Comparison of ENCODE assay signal across 8 cellular contexts in genomic region chr10:7417103-7417623, GRCh38. TPM values are rescaled to one million over a fixed set of nuclear protein-coding genes. Genes with fewer than 3 reads are reported as not detected.
A peak's percentile ranks its signal among the peaks of the same experiment; 100 is the strongest.
DNase-seq lines count a peak whose midpoint lies in the region; ATAC-seq, FAIRE-seq and TF ChIP-seq lines count a peak whose summit lies in the region.

No MANE protein-coding gene starts in this region.

- no peak overlapping the region for H3K4me3 Mint-ChIP-seq in HFFc6

- H2AK5ac ChIP-seq in mesendoderm (ENCODE audit: low read length) = no peak overlapping the region

- DNase-seq in CD1c-positive myeloid dendritic cell (ENCODE audit: extremely low spot score) (peak; percentile 64), HFFc6 (peak; percentile 27), K562 (ENCODE audit: extremely low read depth in 1 of 4, low spot score in 3 of 4) (peak in 1 of 4 experiments; percentile 39), mesendoderm (peak; percentile 25), T-helper 9 cell (no peak)

- H3K9me3 Mint-ChIP-seq in HFFc6 = no peaks in the 10 kb centered on the region

- no peak overlapping the region for H4K8ac ChIP-seq in mesendoderm (ENCODE audit: low read depth, low read length)

- H3K9me1 ChIP-seq in K562 (ENCODE audit: control insufficient read depth, insufficient read depth, low read length) = no peaks in the 10 kb centered on the region

- H3K4me2 ChIP-seq in K562 (ENCODE audit: insufficient read depth, low read length) = no peak overlapping the region
- no peak overlapping the region for H3K4me2 ChIP-seq in mesendoderm (ENCODE audit: low read length)

- peaks cover 7% of the 10 kb centered on the region in 2 experiments; a peak in 3 of 5 replicates for H3K27me3 ChIP-seq in K562 (ENCODE audit: control insufficient read depth in 2 of 2, insufficient read depth in 2 of 2, low read length in 2 of 2)
- peaks cover 10% of the 10 kb centered on the region for H3K27me3 ChIP-seq in mesendoderm (ENCODE audit: insufficient read depth, low read length, poor library complexity)

- no peaks in the 10 kb centered on the region for H3K79me2 ChIP-seq in K562 (ENCODE audit: control insufficient read depth, insufficient read depth, low read length)
- no peaks in the 10 kb centered on the region for H3K79me2 ChIP-seq in mesendoderm (ENCODE audit: control insufficient read depth, insufficient read depth, low read length)

- H2BK120ac ChIP-seq in mesendoderm (ENCODE audit: low read depth, low read length) = no peak overlapping the region

- no peak overlapping the region for H2BK5ac ChIP-seq in mesendoderm (ENCODE audit: low read length)

- no peak overlapping the region for H4K5ac ChIP-seq in mesendoderm (ENCODE audit: low read length)

- no peaks in the 10 kb centered on the region for H3K36me3 Mint-ChIP-seq in HFFc6 (ENCODE audit: low read depth)

- no peaks in the 10 kb centered on the region for H3K79me1 ChIP-seq in mesendoderm (ENCODE audit: low read length)

- no peaks in the 10 kb centered on the region for H4K20me1 ChIP-seq in K562 (replicated peaks; ENCODE audit: control insufficient read depth, insufficient read depth, low read length)

- TF ChIP-seq CTCF in HFFc6 (IDR thresholded peaks at IDR 0.05) = peak; percentile 77
- TF ChIP-seq CTCF in K562 (IDR thresholded peaks at IDR 0.05 in 2 of 3, conservative IDR thresholded peaks at IDR 0.05 in 1 of 3; ENCODE audit: insufficient read depth in 2 of 3, low read depth in 1 of 3, low read length in 3 of 3) = peak in 2 of 3 experiments; percentile 27 to 72; a peak in 4 of 6 replicates

- no peak overlapping the region for H3K18ac ChIP-seq in mesendoderm (ENCODE audit: low read length)

- no peak for ATAC-seq in K562
- no peak for ATAC-seq in GM21367 (IDR thresholded peaks at IDR 0.05; ENCODE audit: unreplicated experiment)
- ATAC-seq in HG03095 (IDR thresholded peaks at IDR 0.05; ENCODE audit: unreplicated experiment) = no peak
- ATAC-seq in HG02938 (IDR thresholded peaks at IDR 0.05; ENCODE audit: unreplicated experiment) = no peak

- CTCF ChIA-PET in K562 (lab: Yijun Ruan, JAX; ENCODE audit: low intra/inter-chr PET ratio) = interaction anchor here (0.9 to 1.1 kb wide), 3 partner anchors 157 to 574 kb away, joined by 3 to 4 read pairs (median 4); no protein-coding TSS in a partner anchor

- 4% methylated on average over 2 of the region's 2 CpGs for WGBS in K562 (ENCODE audit: insufficient coverage, low coverage, missing lambda C conversion rate)
- WGBS in mesendoderm (ENCODE audit: extremely low coverage, insufficient coverage, low lambda C conversion rate) = 100% methylated on average over 1 of the region's 2 CpGs

- H3K27ac Mint-ChIP-seq in HFFc6 = no peak overlapping the region

- BruUV-seq in K562 (replicated peaks; lab: Mats Ljungman, UMichigan) = no TSS peak

- in situ Hi-C loops in K562 (cut with MboI) = loop anchor here (25.0 kb wide), 1 partner anchor 730 kb away; no protein-coding TSS in a partner anchor

- H3K4me1 ChIP-seq in K562 (replicated peaks in 1 of 2; ENCODE audit: control insufficient read depth in 2 of 2, insufficient read depth in 2 of 2, low read length in 2 of 2) (no peaks in the 10 kb centered on the region), mesendoderm (ENCODE audit: control insufficient read depth, low read depth, low read length) (no peaks in the 10 kb centered on the region)

- intact Hi-C loops in K562 (cut with micrococcal nuclease) = loop anchor here (2.0 to 5.0 kb wide), 3 partner anchors 496 to 745 kb away; no protein-coding TSS in a partner anchor

- H3K56ac ChIP-seq in mesendoderm (ENCODE audit: low read length) = no peak overlapping the region

- peak; percentile 82 to 84 for TF ChIP-seq RAD21 in K562 (CRISPR knock-in tag; conservative IDR thresholded peaks at IDR 0.05 in 1 of 2, IDR thresholded peaks at IDR 0.05 in 1 of 2)

- H3K4ac ChIP-seq in mesendoderm (ENCODE audit: low read depth, low read length) = no peak overlapping the region

- H3K27ac ChIP-seq in K562 (ENCODE audit: extremely low read depth, low read depth, low read length) = no peak overlapping the region
- no peak overlapping the region for H3K27ac ChIP-seq in mesendoderm (ENCODE audit: low read depth, low read length)

- no peak overlapping the region for H2AFZ ChIP-seq in K562 (ENCODE audit: low read depth, low read length)

- POLR2A ChIA-PET in K562 (lab: Yijun Ruan, JAX) = no interaction called here

- peaks cover 20% of the 10 kb centered on the region for H3K27me3 Mint-ChIP-seq in HFFc6 (ENCODE audit: insufficient read depth)

- TF ChIP-seq POLR2A in K562 (conservative IDR thresholded peaks at IDR 0.05) = no peak

- FAIRE-seq in K562 (lab: Jason Lieb, UNC) = peak; percentile 49

- H3K9me3 ChIP-seq in K562 (replicated peaks; ENCODE audit: control insufficient read depth, insufficient read depth, low read depth, low read length) = no peaks in the 10 kb centered on the region; the same call in 1 of the 2 replicates

- no peaks in the 10 kb centered on the region for H3K4me1 Mint-ChIP-seq in HFFc6 (ENCODE audit: low read depth)

- H3K9ac ChIP-seq in K562 (ENCODE audit: insufficient read depth in 1 of 2, low read depth in 2 of 2, low read length in 2 of 2) (no peak overlapping the region), mesendoderm (ENCODE audit: low read length) (no peak overlapping the region)

- H3K4me3 ChIP-seq in K562 (no peak overlapping the region), mesendoderm (ENCODE audit: low read length) (no peak overlapping the region)

- H2BK15ac ChIP-seq in mesendoderm (replicated peaks; ENCODE audit: low read depth) = no peak overlapping the region

- no peak for TF ChIP-seq EP300 in K562 (IDR thresholded peaks at IDR 0.05; ENCODE audit: low read length)

- H3K23ac ChIP-seq in mesendoderm (ENCODE audit: low read length) = no peak overlapping the region

- no peaks in the 10 kb centered on the region for H3K36me3 ChIP-seq in K562 (ENCODE audit: control insufficient read depth, insufficient read depth, low read length)
- no peaks in the 10 kb centered on the region for H3K36me3 ChIP-seq in mesendoderm (ENCODE audit: control insufficient read depth, insufficient read depth, low read length)

TF ChIP-seq in K562, 482 proteins besides CTCF, POLR2A, EP300 and RAD21 (continues in another document):
- TF ChIP-seq HDAC8 (tag; IDR thresholded peaks at IDR 0.05) (no peak), ARHGAP35 (IDR thresholded peaks at IDR 0.05; ENCODE audit: partially characterized antibody) (no peak)
- TF ChIP-seq, protein P1, sequence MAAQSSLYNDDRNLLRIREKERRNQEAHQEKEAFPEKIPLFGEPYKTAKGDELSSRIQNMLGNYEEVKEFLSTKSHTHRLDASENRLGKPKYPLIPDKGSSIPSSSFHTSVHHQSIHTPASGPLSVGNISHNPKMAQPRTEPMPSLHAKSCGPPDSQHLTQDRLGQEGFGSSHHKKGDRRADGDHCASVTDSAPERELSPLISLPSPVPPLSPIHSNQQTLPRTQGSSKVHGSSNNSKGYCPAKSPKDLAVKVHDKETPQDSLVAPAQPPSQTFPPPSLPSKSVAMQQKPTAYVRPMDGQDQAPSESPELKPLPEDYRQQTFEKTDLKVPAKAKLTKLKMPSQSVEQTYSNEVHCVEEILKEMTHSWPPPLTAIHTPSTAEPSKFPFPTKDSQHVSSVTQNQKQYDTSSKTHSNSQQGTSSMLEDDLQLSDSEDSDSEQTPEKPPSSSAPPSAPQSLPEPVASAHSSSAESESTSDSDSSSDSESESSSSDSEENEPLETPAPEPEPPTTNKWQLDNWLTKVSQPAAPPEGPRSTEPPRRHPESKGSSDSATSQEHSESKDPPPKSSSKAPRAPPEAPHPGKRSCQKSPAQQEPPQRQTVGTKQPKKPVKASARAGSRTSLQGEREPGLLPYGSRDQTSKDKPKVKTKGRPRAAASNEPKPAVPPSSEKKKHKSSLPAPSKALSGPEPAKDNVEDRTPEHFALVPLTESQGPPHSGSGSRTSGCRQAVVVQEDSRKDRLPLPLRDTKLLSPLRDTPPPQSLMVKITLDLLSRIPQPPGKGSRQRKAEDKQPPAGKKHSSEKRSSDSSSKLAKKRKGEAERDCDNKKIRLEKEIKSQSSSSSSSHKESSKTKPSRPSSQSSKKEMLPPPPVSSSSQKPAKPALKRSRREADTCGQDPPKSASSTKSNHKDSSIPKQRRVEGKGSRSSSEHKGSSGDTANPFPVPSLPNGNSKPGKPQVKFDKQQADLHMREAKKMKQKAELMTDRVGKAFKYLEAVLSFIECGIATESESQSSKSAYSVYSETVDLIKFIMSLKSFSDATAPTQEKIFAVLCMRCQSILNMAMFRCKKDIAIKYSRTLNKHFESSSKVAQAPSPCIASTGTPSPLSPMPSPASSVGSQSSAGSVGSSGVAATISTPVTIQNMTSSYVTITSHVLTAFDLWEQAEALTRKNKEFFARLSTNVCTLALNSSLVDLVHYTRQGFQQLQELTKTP (IDR thresholded peaks at IDR 0.05; ENCODE audit: low read depth in 1 of 2, partially characterized antibody in 2 of 2) = no peak

RNA-seq across cellular contexts. Expression of gene SFMBT2, which starts 6.3 kb away (rescaled TPM):
- total RNA-seq in HFFc6 (2021; fragmentation: NEBNext Ultra II Directional; extraction: Animal tissue kit (Norgen Biotek cat#: 25700)) = under 1 TPM; 0.03 to 0.12 (median 0.06) TPM
- total RNA-seq in K562 (2011; cell fraction: chromatin; rRNA removed; ENCODE audit: low replicate concordance) = 51.8 and 114 TPM in 2 replicates
- total RNA-seq in K562 (2011; cell fraction: nucleolus; rRNA removed) = 23.8 and 29.5 TPM in 2 replicates
- 50.7 and 67.7 TPM in 2 replicates for total RNA-seq in K562 (2011; cell fraction: nucleoplasm; rRNA removed)
- total RNA-seq in K562 (2014; rRNA removed) (5.2 and 6.4 TPM in 2 replicates), K562 (2014; rRNA removed; fragmentation: Illumina TruSeq; extraction: Trizol) (9.6 and 9.9 TPM in 2 replicates), K562 (2015; rRNA removed; fragmentation: Illumina TruSeq; extraction: Trizol) (7.3 and 7.6 TPM in 2 replicates), K562 (2021) (12.1 and 13.6 TPM in 2 replicates)
- polyA plus RNA-seq in K562 (2011; rRNA removed) (8.4 and 10.0 TPM in 2 replicates), K562 (2014; fragmentation: Illumina TruSeq; extraction: Trizol) (7.8 and 9.2 TPM in 2 replicates), K562 (2014; fragmentation: Nextera tagmentation; extraction: Ambion mirVana) (1 to 10 TPM; 1.2 TPM), K562 (2014; rRNA removed) (6.2 and 6.5 TPM in 2 replicates)
- polyA plus RNA-seq in K562 (2011; cell fraction: cytosol; rRNA removed) = 4.1 and 7.4 TPM in 2 replicates
- 23.9 and 27.9 TPM in 2 replicates for polyA plus RNA-seq in K562 (2011; cell fraction: nucleus; rRNA removed)
- polyA plus RNA-seq in K562 (2012) = 5.0 and 6.9 TPM in 2 replicates
- 17.7 and 30.0 TPM in 2 replicates for polyA minus RNA-seq in K562 (2011; rRNA and poly(A)+ RNA removed)
- polyA minus RNA-seq in K562 (2011; cell fraction: cytosol; rRNA and poly(A)+ RNA removed) = 8.5 and 9.5 TPM in 2 replicates
- polyA minus RNA-seq in K562 (2011; cell fraction: nucleus; rRNA and poly(A)+ RNA removed) = 18.8 and 35.8 TPM in 2 replicates
- 1.1 TPM for polyA plus RNA-seq in mesendoderm (2013, experiment 1 of 2)
- polyA plus RNA-seq in mesendoderm (2013, experiment 2 of 2) = 1.0 TPM

Comparison
In these comparisons a context has a peak if more than half of its experiments do, and no peak if none do; other contexts are left out.
1. RNA of gene SFMBT2, which starts 6.3 kb away (total RNA-seq): 5.2 to 114 TPM in K562; 0.03 to 0.12 TPM in HFFc6; every median in the first group is over 4 times any median in the second.